1 cellular context compared by ENCODE assay signal in genomic region chr11:35142481-35143207, GRCh38.
TF ChIP-seq lines count a peak whose summit lies in the region.

No MANE protein-coding gene starts in this region.

TF ChIP-seq in IMR-90, 13 proteins besides CTCF, POLR2A, EP300 and RAD21:
- TF ChIP-seq MXI1 (IDR thresholded peaks at IDR 0.05; ENCODE audit: borderline replicate concordance, low read depth, low read length): peak; percentile 75; the same call in 1 of the 2 replicates
- TF ChIP-seq MAFK (IDR thresholded peaks at IDR 0.05; ENCODE audit: low read depth, low read length): 0 out of 2 replicates have a peak, but pooled peaks have one; percentile 23
- TF ChIP-seq MAZ (IDR thresholded peaks at IDR 0.05; ENCODE audit: borderline replicate concordance, low read depth, low read length): no peak
- TF ChIP-seq FOS (IDR thresholded peaks at IDR 0.05; ENCODE audit: low read depth, low read length): peak; percentile 71
- peak; percentile 90 for TF ChIP-seq RCOR1 (IDR thresholded peaks at IDR 0.05; ENCODE audit: insufficient replicate concordance, low read length)
- peak; percentile 3; the same call in 1 of the 2 replicates for TF ChIP-seq NFE2L2 (IDR thresholded peaks at IDR 0.05; ENCODE audit: low read depth, low read length)
TF ChIP-seq in IMR-90: peak in this region for 5.
